ENCODE assay signal across 23 cellular contexts in the genomic region with DNA sequence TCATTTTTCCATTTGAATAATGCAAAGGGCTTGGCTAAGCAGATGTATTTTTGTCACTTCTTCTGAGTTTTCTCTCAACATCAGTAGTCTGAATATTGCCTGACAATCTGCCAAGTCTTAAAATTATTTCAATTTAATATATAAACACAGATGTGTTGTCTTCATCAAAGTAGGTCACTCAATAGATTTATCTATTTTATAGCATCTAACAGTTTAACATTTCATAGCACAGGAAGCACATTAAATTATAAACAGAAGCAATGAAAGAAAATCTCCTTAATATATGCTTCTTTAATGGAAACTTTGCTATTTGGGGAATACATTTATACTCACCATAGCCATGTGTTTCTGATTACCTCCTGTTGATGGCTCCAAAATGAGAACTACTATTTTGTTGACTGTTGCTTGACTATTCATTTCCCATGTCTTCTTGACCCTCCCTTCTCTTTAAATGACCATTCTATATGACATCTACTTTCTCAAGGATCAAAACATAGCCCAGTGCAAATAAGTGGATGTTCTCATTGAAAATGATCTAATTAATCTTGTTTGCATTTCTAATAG. TPM values are rescaled to one million over a fixed set of nuclear protein-coding genes. Genes with fewer than 3 reads are reported as not detected.
A peak's percentile ranks its signal among the peaks of the same experiment; 100 is the strongest.
DNase-seq lines count a peak whose midpoint lies in the region; ATAC-seq, FAIRE-seq and TF ChIP-seq lines count a peak whose summit lies in the region.
"Had no signal": no experiment of that assay in that cellular context is flagged by ENCODE, and none has a peak within 500 bp of the region (broad histone marks: within the 10 kb centered on the region; RNA-seq: fewer than 3 reads in every experiment).

No MANE protein-coding gene starts in this region.

- H3K4me3 Mint-ChIP-seq in nephron (peak overlapping the region; percentile 76 to 94 (median 81)), type B pancreatic cell (peak overlapping the region; percentile 82), GM23338 (no peak overlapping the region)
- H3K4me3 Mint-ChIP-seq: activated B cell treated with CpG ODN at 0.5 μM for 24 hours; activated naive CD4-positive, alpha-beta T cell treated with anti-CD3 and anti-CD28 coated beads for 36 hours; activated T-cell treated with anti-CD3 and anti-CD28 coated beads, Interleukin-2, amount 50 U/mL, for 4 hours; B cell; effector memory CD8-positive, alpha-beta T cell had no signal

- no peak for DNase-seq in type B pancreatic cell (ENCODE audit: extremely low spot score, unreplicated experiment)
- DNase-seq in DMS 273 (lab: John Stamatoyannopoulos, UW; ENCODE audit: unreplicated experiment): no peak
- no peak for DNase-seq in GM23338 (ENCODE audit: low spot score)
- DNase-seq: activated B cell treated with CpG ODN at 0.5 μM for 24 hours; activated naive CD4-positive, alpha-beta T cell treated with anti-CD3 and anti-CD28 coated beads for 36 hours; activated T-cell treated with anti-CD3 and anti-CD28 coated beads, Interleukin-2, amount 50 U/mL, for 4 hours; effector memory CD8-positive, alpha-beta T cell; mesendoderm; NCI-H1417 treated with DMSO at 0.1 percent for 48 hours; NCI-H2171; NCI-H69; SHP77 treated with DMSO at 0.1 percent for 48 hours; testis had no signal

- H3K27ac Mint-ChIP-seq in nephron: peak overlapping the region; percentile 19 to 96 (median 38)
- no peak overlapping the region for H3K27ac Mint-ChIP-seq in type B pancreatic cell
- no peak overlapping the region for H3K27ac Mint-ChIP-seq in GM23338
- H3K27ac Mint-ChIP-seq: activated B cell treated with CpG ODN at 0.5 μM for 24 hours; activated naive CD4-positive, alpha-beta T cell treated with anti-CD3 and anti-CD28 coated beads for 36 hours; B cell; effector memory CD8-positive, alpha-beta T cell had no signal

- H3K27me3 ChIP-seq in Loucy (ENCODE audit: insufficient read depth, low read length, poor library complexity, severe bottlenecking): no peaks in the 10 kb centered on the region
- H3K27me3 ChIP-seq in GM23338 (ENCODE audit: insufficient read depth): peaks cover 14% of the 10 kb centered on the region
- H3K27me3 ChIP-seq: foreskin keratinocyte, testis had no signal

- no peaks in the 10 kb centered on the region for H3K9me3 ChIP-seq in Loucy (ENCODE audit: insufficient read depth, low read depth, low read length)
- H3K9me3 ChIP-seq: testis had no signal

- H3K79me2 ChIP-seq in Loucy (ENCODE audit: insufficient read depth, low read length): no peaks in the 10 kb centered on the region
- no peaks in the 10 kb centered on the region for H3K79me2 ChIP-seq in GM23338 (replicated peaks; ENCODE audit: insufficient read depth)

- TF ChIP-seq CTCF in Loucy (conservative IDR thresholded peaks at IDR 0.05; ENCODE audit: low read length): no peak
- no peak for TF ChIP-seq CTCF in nephron (IDR thresholded peaks at IDR 0.05; ENCODE audit: unreplicated experiment in 3 of 3)
- no peak for TF ChIP-seq CTCF in type B pancreatic cell (conservative IDR thresholded peaks at IDR 0.05)
- TF ChIP-seq CTCF in GM23338 (conservative IDR thresholded peaks at IDR 0.05; ENCODE audit: low read depth in 2 of 2): no peak

- H3K36me3 ChIP-seq in Loucy (ENCODE audit: insufficient read depth, low read length) (no peaks in the 10 kb centered on the region), GM23338 (ENCODE audit: insufficient read depth) (no peaks in the 10 kb centered on the region)

- no peak overlapping the region for H3K4me3 ChIP-seq in Loucy (ENCODE audit: low read length, poor library complexity, severe bottlenecking)
- no peak overlapping the region for H3K4me3 ChIP-seq in GM23338
- H3K4me3 ChIP-seq: testis had no signal

- H3K4me1 Mint-ChIP-seq in nephron (peaks cover 53% of the 10 kb centered on the region), type B pancreatic cell (ENCODE audit: unreplicated experiment) (peaks cover 14% of the 10 kb centered on the region), GM23338 (peaks cover 5% of the 10 kb centered on the region; the same call in 2 of the 3 replicates)

- H3K4me2 ChIP-seq in Loucy (ENCODE audit: low read depth, low read length, poor library complexity, severe bottlenecking): peak overlapping the region; percentile 11
- no peak overlapping the region for H3K4me2 ChIP-seq in GM23338

- ATAC-seq in HG02970 (IDR thresholded peaks at IDR 0.05; ENCODE audit: low FRiP score, unreplicated experiment): no peak
- ATAC-seq in GM23338: no peak
- ATAC-seq: activated T-cell treated with anti-CD3 and anti-CD28 coated beads, Interleukin-2, amount 50 U/mL, for 4 hours; effector memory CD8-positive, alpha-beta T cell; foreskin keratinocyte had no signal

- H3K27ac ChIP-seq in GM23338 (ENCODE audit: low read depth): no peak overlapping the region
- H3K27ac ChIP-seq: foreskin keratinocyte had no signal

- peaks cover 30% of the 10 kb centered on the region for H3K4me1 ChIP-seq in Loucy (ENCODE audit: insufficient read depth, low read length, poor library complexity, severe bottlenecking)
- peaks cover 3% of the 10 kb centered on the region for H3K4me1 ChIP-seq in GM23338 (ENCODE audit: insufficient read depth)
- H3K4me1 ChIP-seq: testis had no signal

- H3F3A ChIP-seq in Loucy (ENCODE audit: low read depth) (0 out of 2 replicates have a peak, but pooled peaks cover 4% of the 10 kb centered on the region), GM23338 (replicated peaks; ENCODE audit: low read depth) (no peaks in the 10 kb centered on the region)

- H3K27me3 Mint-ChIP-seq in nephron (ENCODE audit: low read depth) (peaks cover 19% of the 10 kb centered on the region), type B pancreatic cell (peaks cover 29% of the 10 kb centered on the region), GM23338 (ENCODE audit: insufficient read depth, low read depth, poor library complexity) (peaks cover 11% of the 10 kb centered on the region)

- H4K20me1 ChIP-seq in Loucy (ENCODE audit: insufficient read depth, low read length, poor library complexity, severe bottlenecking) (no peaks in the 10 kb centered on the region), GM23338 (replicated peaks; ENCODE audit: insufficient read depth) (no peaks in the 10 kb centered on the region)

- FAIRE-seq in endometrium (lab: Jason Lieb, UNC): peak; percentile 63
- FAIRE-seq: keratinocyte had no signal

- peaks cover 19% of the 10 kb centered on the region for H3K36me3 Mint-ChIP-seq in nephron (ENCODE audit: low read depth)
- H3K36me3 Mint-ChIP-seq in type B pancreatic cell: peaks cover 9% of the 10 kb centered on the region
- no peaks in the 10 kb centered on the region for H3K36me3 Mint-ChIP-seq in GM23338 (ENCODE audit: low read depth)

- H2AFZ ChIP-seq in Loucy (ENCODE audit: low read length) (no peak overlapping the region), GM23338 (no peak overlapping the region)

- H3K9me3 Mint-ChIP-seq in nephron: no peaks in the 10 kb centered on the region
- H3K9me3 Mint-ChIP-seq in type B pancreatic cell: peaks cover 4% of the 10 kb centered on the region
- no peaks in the 10 kb centered on the region for H3K9me3 Mint-ChIP-seq in GM23338
- H3K9me3 Mint-ChIP-seq: activated B cell treated with CpG ODN at 0.5 μM for 24 hours; activated naive CD4-positive, alpha-beta T cell treated with anti-CD3 and anti-CD28 coated beads for 36 hours; activated T-cell treated with anti-CD3 and anti-CD28 coated beads, Interleukin-2, amount 50 U/mL, for 4 hours; effector memory CD8-positive, alpha-beta T cell had no signal

- H3K9me2 ChIP-seq in Loucy (replicated peaks; ENCODE audit: low read depth, low read length) (no peaks in the 10 kb centered on the region), GM23338 (ENCODE audit: insufficient read depth) (no peaks in the 10 kb centered on the region)

- no peak overlapping the region for H3K9ac ChIP-seq in Loucy (ENCODE audit: low read depth, low read length, poor library complexity, severe bottlenecking)

TF ChIP-seq in GM23338, 12 proteins besides CTCF, POLR2A, EP300 and RAD21 (continues in another document):
- TF ChIP-seq ZNF331 (CRISPR knock-in tag; IDR thresholded peaks at IDR 0.05; ENCODE audit: low read depth) (no peak), EZH2 (IDR thresholded peaks at IDR 0.05; ENCODE audit: low read depth, unreplicated experiment) (no peak), ZNF114 (CRISPR knock-in tag; IDR thresholded peaks at IDR 0.05) (no peak), STAT1 (IDR thresholded peaks at IDR 0.05; ENCODE audit: unreplicated experiment) (no peak)
- TF ChIP-seq, protein P1, sequence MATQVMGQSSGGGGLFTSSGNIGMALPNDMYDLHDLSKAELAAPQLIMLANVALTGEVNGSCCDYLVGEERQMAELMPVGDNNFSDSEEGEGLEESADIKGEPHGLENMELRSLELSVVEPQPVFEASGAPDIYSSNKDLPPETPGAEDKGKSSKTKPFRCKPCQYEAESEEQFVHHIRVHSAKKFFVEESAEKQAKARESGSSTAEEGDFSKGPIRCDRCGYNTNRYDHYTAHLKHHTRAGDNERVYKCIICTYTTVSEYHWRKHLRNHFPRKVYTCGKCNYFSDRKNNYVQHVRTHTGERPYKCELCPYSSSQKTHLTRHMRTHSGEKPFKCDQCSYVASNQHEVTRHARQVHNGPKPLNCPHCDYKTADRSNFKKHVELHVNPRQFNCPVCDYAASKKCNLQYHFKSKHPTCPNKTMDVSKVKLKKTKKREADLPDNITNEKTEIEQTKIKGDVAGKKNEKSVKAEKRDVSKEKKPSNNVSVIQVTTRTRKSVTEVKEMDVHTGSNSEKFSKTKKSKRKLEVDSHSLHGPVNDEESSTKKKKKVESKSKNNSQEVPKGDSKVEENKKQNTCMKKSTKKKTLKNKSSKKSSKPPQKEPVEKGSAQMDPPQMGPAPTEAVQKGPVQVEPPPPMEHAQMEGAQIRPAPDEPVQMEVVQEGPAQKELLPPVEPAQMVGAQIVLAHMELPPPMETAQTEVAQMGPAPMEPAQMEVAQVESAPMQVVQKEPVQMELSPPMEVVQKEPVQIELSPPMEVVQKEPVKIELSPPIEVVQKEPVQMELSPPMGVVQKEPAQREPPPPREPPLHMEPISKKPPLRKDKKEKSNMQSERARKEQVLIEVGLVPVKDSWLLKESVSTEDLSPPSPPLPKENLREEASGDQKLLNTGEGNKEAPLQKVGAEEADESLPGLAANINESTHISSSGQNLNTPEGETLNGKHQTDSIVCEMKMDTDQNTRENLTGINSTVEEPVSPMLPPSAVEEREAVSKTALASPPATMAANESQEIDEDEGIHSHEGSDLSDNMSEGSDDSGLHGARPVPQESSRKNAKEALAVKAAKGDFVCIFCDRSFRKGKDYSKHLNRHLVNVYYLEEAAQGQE (IDR thresholded peaks at IDR 0.05; ENCODE audit: unreplicated experiment): no peak

RNA-seq across cellular contexts. Expression of a gene that starts 4.6 kb away (rescaled TPM):
- total RNA-seq in type B pancreatic cell (ENCODE audit: low replicate concordance): 0.88 and 45.4 TPM in 2 replicates
- total RNA-seq in GM23338 (2014; rRNA removed; shearing (Covaris generic)): 0.17 and 0.23 TPM in 2 replicates
- 0.45 and 0.47 TPM in 2 replicates for polyA plus RNA-seq in GM23338 (2016; fragmentation: Nextera tagmentation; extraction: Ambion mirVana)
- total RNA-seq: activated naive CD4-positive, alpha-beta T cell treated with anti-CD3 and anti-CD28 coated beads for 36 hours; OCI-LY7; T-helper 2 cell treated with Interferon-gamma antibody and Interleukin-4, amounts not matched to agents 100 ng/mL and 5 ng/mL, for 36 hours had no signal
- polyA plus RNA-seq: neural cell had no signal

RNA-seq across cellular contexts. Expression of a gene that starts 42.5 kb away (rescaled TPM):
- 14.5 and 20.7 TPM in 2 replicates for total RNA-seq in type B pancreatic cell (ENCODE audit: low replicate concordance)
- total RNA-seq in GM23338 (2014; rRNA removed; shearing (Covaris generic)): 17.8 and 32.0 TPM in 2 replicates
- 20.7 and 26.2 TPM in 2 replicates for polyA plus RNA-seq in GM23338 (2016; fragmentation: Nextera tagmentation; extraction: Ambion mirVana)

Comparison
In these comparisons a context has a peak if more than half of its experiments do, and no peak if none do; other contexts are left out.
1. H3K27ac Mint-ChIP-seq: peak in nephron (3 of 3); none in type B pancreatic cell (single experiment) and GM23338 (single experiment).